In the genomic region with DNA sequence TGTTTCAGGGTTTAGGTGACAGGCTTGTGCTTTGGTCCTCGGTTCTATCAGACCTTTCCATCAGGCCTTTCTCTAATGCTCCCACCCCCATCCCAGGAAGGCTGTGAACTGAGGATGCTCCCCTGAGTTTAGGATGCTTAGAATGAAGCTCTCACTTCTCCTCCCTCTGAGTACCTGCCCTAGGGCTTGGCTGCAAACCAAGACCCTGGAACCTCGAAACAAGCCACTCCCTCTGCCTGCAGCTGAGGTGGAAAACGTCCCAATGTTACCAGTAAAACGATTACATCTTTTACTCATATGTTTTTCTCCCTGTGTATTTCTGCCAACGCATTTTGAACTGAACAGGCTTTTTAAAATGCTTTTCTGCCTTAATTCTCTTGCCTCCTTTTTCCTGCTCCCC, we compare ENCODE assay signal across 15 cellular contexts. TPM values are rescaled to one million over a fixed set of nuclear protein-coding genes. Genes with fewer than 3 reads are reported as not detected.
DNase-seq lines count a peak whose midpoint lies in the region; ATAC-seq and TF ChIP-seq lines count a peak whose summit lies in the region.
"Had no signal": no experiment of that assay in that cellular context is flagged by ENCODE, and none has a peak within 500 bp of the region (broad histone marks: within the 10 kb centered on the region; RNA-seq: fewer than 3 reads in every experiment).

No MANE protein-coding gene starts in this region.

- H4K91ac ChIP-seq in IMR-90 (ENCODE audit: insufficient read depth, low read depth, low read length): peak overlapping the region; percentile 57

- no peak overlapping the region for H3K56ac ChIP-seq in IMR-90 (ENCODE audit: extremely low read depth, insufficient read depth, low read length)

- no peaks in the 10 kb centered on the region for H3K4me1 Mint-ChIP-seq in Calu3 (ENCODE audit: low read depth, unreplicated experiment)

- peak overlapping the region; percentile 74 for H2BK120ac ChIP-seq in IMR-90 (ENCODE audit: low read depth, low read length)

- H2AFZ ChIP-seq in IMR-90 (replicated peaks; ENCODE audit: low read length, poor library complexity) (peak overlapping the region; percentile 69), mammary epithelial cell (ENCODE audit: low read depth, low read length) (peak overlapping the region; percentile 43)

- peak overlapping the region; percentile 71 for H2BK15ac ChIP-seq in IMR-90 (ENCODE audit: low read depth, low read length)

- POLR2A ChIA-PET in IMR-90 (lab: Charles Lee; ENCODE audit: unreplicated experiment): no interaction called here

- H3K4me2 ChIP-seq in IMR-90 (ENCODE audit: low read depth, low read length) (no peak overlapping the region), mammary epithelial cell (ENCODE audit: insufficient read depth, low read depth, low read length) (peak overlapping the region; percentile 25)
- H3K4me2 ChIP-seq: BLaER1 treated with 17β-estradiol and CSF1 and Interleukin-3, amounts not matched to agents 10 nM and 100 nM had no signal

- H3K36me3 Mint-ChIP-seq in Calu3 (ENCODE audit: insufficient read depth, unreplicated experiment): no peaks in the 10 kb centered on the region

- H3K9me3 ChIP-seq in IMR-90 (ENCODE audit: control insufficient read depth, insufficient read depth, low read length) (no peaks in the 10 kb centered on the region), mammary epithelial cell (replicated peaks; ENCODE audit: insufficient read depth, low read length) (no peaks in the 10 kb centered on the region), vagina (no peaks in the 10 kb centered on the region)
- H3K9me3 ChIP-seq: BLaER1 treated with 17β-estradiol and CSF1 and Interleukin-3, amounts not matched to agents 10 nM and 100 nM had no signal

- dilution Hi-C loops in IMR-90 (cut with HindIII; ENCODE audit: low sequenced_read_pairs, unreplicated experiment): no loop called here
- dilution Hi-C loops in mammary epithelial cell (cut with HindIII; ENCODE audit: low sequenced_read_pairs): loop anchor here (5.0 kb wide), 1 partner anchor 39 kb away; no protein-coding TSS in a partner anchor

- H4K20me1 ChIP-seq in IMR-90 (ENCODE audit: insufficient read depth, low read length) (no peaks in the 10 kb centered on the region), mammary epithelial cell (ENCODE audit: insufficient read depth, low read length) (no peaks in the 10 kb centered on the region)
- H4K20me1 ChIP-seq: BLaER1 treated with 17β-estradiol and CSF1 and Interleukin-3, amounts not matched to agents 10 nM and 100 nM had no signal

- H4K8ac ChIP-seq in IMR-90 (ENCODE audit: low read depth in 2 of 2, low read length in 2 of 2): peak overlapping the region; percentile 35 to 57; a peak in 3 of 4 replicates

- TF ChIP-seq POLR2A in IMR-90 (IDR thresholded peaks at IDR 0.05; ENCODE audit: low read depth, low read length) (no peak), vagina (IDR thresholded peaks at IDR 0.05) (no peak)

- ATAC-seq in IMR-90 (ENCODE audit: low read depth): no peak

- H3K18ac ChIP-seq in IMR-90 (ENCODE audit: low read depth, low read length): peak overlapping the region; percentile 4; the same call in 1 of the 2 replicates

- H3K79me1 ChIP-seq in IMR-90 (ENCODE audit: low read depth in 1 of 2, low read length in 2 of 2): no peaks in the 10 kb centered on the region

- H2BK20ac ChIP-seq in IMR-90 (ENCODE audit: low read depth, low read length): peak overlapping the region; percentile 53

- no peak overlapping the region for H3K27ac Mint-ChIP-seq in Calu3 (ENCODE audit: unreplicated experiment)

- H4K5ac ChIP-seq in IMR-90 (ENCODE audit: low read depth, low read length): peak overlapping the region; percentile 7; the same call in 1 of the 2 replicates

- H3K4me3 Mint-ChIP-seq in Calu3 (ENCODE audit: low read depth, unreplicated experiment): no peak overlapping the region

- no peaks in the 10 kb centered on the region for H3K79me2 ChIP-seq in mammary epithelial cell (ENCODE audit: insufficient read depth, low read length)

- intact Hi-C loops in IMR-90 (cut with micrococcal nuclease): no loop called here
- intact Hi-C loops in mammary epithelial cell (cut with micrococcal nuclease): no loop called here
- intact Hi-C loops in Calu3 (cut with micrococcal nuclease; ENCODE audit: unreplicated experiment): no loop called here
- intact Hi-C loops in vagina (cut with DNase I): no loop called here

- DNase-seq in IMR-90 (no peak), NCI-H69 (lab: John Stamatoyannopoulos, UW) (peak; percentile 65), mammary epithelial cell (peak; percentile 38), retina (peak; percentile 15), Calu3 (no peak), HPDE6-E6E7 (ENCODE audit: extremely low spot score) (no peak), vagina (ENCODE audit: extremely low spot score in 2 of 2) (no peak)
- DNase-seq: H7, Karpas-422, NCI-H146, NCI-H2107, NCI-H510A had no signal

- H3K4me1 ChIP-seq in IMR-90 (ENCODE audit: control insufficient read depth, insufficient read depth, low read length) (peaks cover 13% of the 10 kb centered on the region), mammary epithelial cell (ENCODE audit: insufficient read depth, low read length) (peaks cover 45% of the 10 kb centered on the region), vagina (peaks cover 9% of the 10 kb centered on the region)

- BruUV-seq in IMR-90 (replicated peaks; lab: Mats Ljungman, UMichigan) (no TSS peak), mammary epithelial cell (replicated peaks; lab: Mats Ljungman, UMichigan) (no TSS peak), Calu3 (replicated peaks; lab: Mats Ljungman, UMichigan) (no TSS peak)

- no peak for TF ChIP-seq CTCF in IMR-90 (conservative IDR thresholded peaks at IDR 0.05; ENCODE audit: low read depth, low read length)
- TF ChIP-seq CTCF in mammary epithelial cell (conservative IDR thresholded peaks at IDR 0.05 in 1 of 2, IDR thresholded peaks at IDR 0.05 in 1 of 2; ENCODE audit: extremely low read depth in 1 of 2, insufficient read depth in 1 of 2, low read depth in 1 of 2, low read length in 2 of 2): no peak
- TF ChIP-seq CTCF in Calu3 (IDR thresholded peaks at IDR 0.05; ENCODE audit: unreplicated experiment): no peak
- TF ChIP-seq CTCF in vagina (IDR thresholded peaks at IDR 0.05): no peak

- peak overlapping the region; percentile 24 for H3K14ac ChIP-seq in IMR-90 (replicated peaks; ENCODE audit: low read depth, low read length)

- no peak for TF ChIP-seq RAD21 in IMR-90 (IDR thresholded peaks at IDR 0.05; ENCODE audit: low read length)

- H3K23ac ChIP-seq in IMR-90 (ENCODE audit: low read depth, low read length): no peak overlapping the region

- 60% methylated on average over 3 of the region's 5 CpGs; no CpG with 5 or more reads in 1 of the 2 experiments for WGBS in IMR-90 (ENCODE audit: extremely low coverage in 2 of 2, insufficient read length in 1 of 2), 2 experiments
- 0% methylated on average over 5 of the region's 5 CpGs for WGBS in mammary epithelial cell (ENCODE audit: low coverage, missing lambda C conversion rate)

- H3K27me3 ChIP-seq in IMR-90 (ENCODE audit: control insufficient read depth, insufficient read depth, low read length) (no peaks in the 10 kb centered on the region), mammary epithelial cell (ENCODE audit: insufficient read depth, low read length) (no peaks in the 10 kb centered on the region), vagina (no peaks in the 10 kb centered on the region)
- H3K27me3 ChIP-seq: BLaER1 treated with 17β-estradiol and CSF1 and Interleukin-3, amounts not matched to agents 10 nM and 100 nM had no signal

- no peaks in the 10 kb centered on the region for H3K36me3 ChIP-seq in IMR-90 (ENCODE audit: control insufficient read depth, insufficient read depth, low read length)
- H3K36me3 ChIP-seq in mammary epithelial cell (ENCODE audit: insufficient read depth, low read length): no peaks in the 10 kb centered on the region
- no peaks in the 10 kb centered on the region for H3K36me3 ChIP-seq in vagina
- H3K36me3 ChIP-seq: BLaER1 treated with 17β-estradiol and CSF1 and Interleukin-3, amounts not matched to agents 10 nM and 100 nM had no signal

- H3K9me3 Mint-ChIP-seq in Calu3 (ENCODE audit: low read depth, unreplicated experiment): no peaks in the 10 kb centered on the region

- H2AK9ac ChIP-seq in IMR-90 (replicated peaks; ENCODE audit: low read depth, low read length, poor library complexity): no peak overlapping the region

- H2AK5ac ChIP-seq in IMR-90 (ENCODE audit: low read depth, low read length): 0 out of 2 replicates have a peak overlapping the region, but pooled peaks have one; percentile 35

- H3K27me3 Mint-ChIP-seq in Calu3 (ENCODE audit: unreplicated experiment): no peaks in the 10 kb centered on the region

- H3K9ac ChIP-seq in IMR-90 (ENCODE audit: low read depth, low read length) (no peak overlapping the region), mammary epithelial cell (ENCODE audit: insufficient read depth, low read length) (no peak overlapping the region)
- H3K9ac ChIP-seq: BLaER1 treated with 17β-estradiol and CSF1 and Interleukin-3, amounts not matched to agents 10 nM and 100 nM had no signal

- in situ Hi-C loops in IMR-90 (cut with MboI; ENCODE audit: low sequenced_read_pairs): loop anchor here (5.0 kb wide), 1 partner anchor 49 kb away; no protein-coding TSS in a partner anchor
- in situ Hi-C loops in mammary epithelial cell (cut with MboI; ENCODE audit: low sequenced_read_pairs in 2 of 2): no loop called here

- H3K4me3 ChIP-seq in IMR-90 (ENCODE audit: insufficient read depth, low read depth, low read length) (no peak overlapping the region), mammary epithelial cell (replicated peaks in 1 of 3; ENCODE audit: insufficient read depth in 1 of 3, low read depth in 2 of 3, low read length in 3 of 3) (no peak overlapping the region), vagina (no peak overlapping the region)
- H3K4me3 ChIP-seq: BLaER1 treated with 17β-estradiol and CSF1 and Interleukin-3, amounts not matched to agents 10 nM and 100 nM had no signal

- H3K27ac ChIP-seq in IMR-90 (ENCODE audit: insufficient read depth, low read length) (no peak overlapping the region), mammary epithelial cell (ENCODE audit: insufficient read depth, low read depth, low read length) (peak overlapping the region; percentile 21), vagina (no peak overlapping the region)
- H3K27ac ChIP-seq: BLaER1 treated with 17β-estradiol and CSF1 and Interleukin-3, amounts not matched to agents 10 nM and 100 nM; RWPE1 had no signal

- peak overlapping the region; percentile 65 for H3K4ac ChIP-seq in IMR-90 (ENCODE audit: low read depth, low read length)

- CTCF ChIA-PET in IMR-90 (lab: Yijun Ruan, JAX) (no interaction called here), mammary epithelial cell (lab: Charles Lee; ENCODE audit: low non-redundant PET) (no interaction called here), Calu3 (lab: Charles Lee) (interaction anchor here (0.5 kb wide), 1 partner anchor 110 kb away, joined by 3 read pairs; no protein-coding TSS in a partner anchor)

- no peak overlapping the region for H2BK5ac ChIP-seq in IMR-90 (ENCODE audit: low read depth, low read length, poor library complexity, severe bottlenecking)

- H3K9me1 ChIP-seq in IMR-90 (ENCODE audit: insufficient read depth, low read length): peaks cover 19% of the 10 kb centered on the region

RNA-seq across cellular contexts. Expression of a gene that starts 54.5 kb away (rescaled TPM):
- total RNA-seq in IMR-90 (2012; rRNA removed): 9.9 and 13.1 TPM in 2 replicates
- polyA plus RNA-seq in IMR-90 (2012; rRNA removed): 7.5 and 8.8 TPM in 2 replicates
- polyA plus RNA-seq in IMR-90 (2012; cell fraction: cytosol; rRNA removed): 3.2 and 7.1 TPM in 2 replicates
- 7.6 and 22.8 TPM in 2 replicates for polyA plus RNA-seq in IMR-90 (2012; cell fraction: nucleus; rRNA removed; ENCODE audit: low replicate concordance)
- 10 to 100 TPM; 20.8 to 21.2 TPM for total RNA-seq in mammary epithelial cell
- 15.9 TPM for polyA plus RNA-seq in mammary epithelial cell
- 41.6 TPM for polyA minus RNA-seq in mammary epithelial cell
- total RNA-seq in Calu3 (2022): 10.3 and 11.1 TPM in 2 replicates
- total RNA-seq in vagina: 44.0 TPM
- total RNA-seq: OCI-LY7 had no signal

Comparison
In these comparisons a context has a peak if more than half of its experiments do, and no peak if none do; other contexts are left out.
1. DNase-seq: peak in NCI-H69 (single experiment), mammary epithelial cell (single experiment) and retina (single experiment); none in IMR-90 (single experiment), Calu3 (single experiment), HPDE6-E6E7 (single experiment) and vagina (0 of 2).